In genomic region chr16:85707528-85708095, GRCh38 we compare ENCODE assay signal across 22 cellular contexts. TPM values are rescaled to one million over a fixed set of nuclear protein-coding genes. Genes with fewer than 3 reads are reported as not detected.
A peak's percentile ranks its signal among the peaks of the same experiment; 100 is the strongest.
DNase-seq lines count a peak whose midpoint lies in the region; ATAC-seq and TF ChIP-seq lines count a peak whose summit lies in the region.
"Had no signal": no experiment of that assay in that cellular context is flagged by ENCODE, and none has a peak within 500 bp of the region (broad histone marks: within the 10 kb centered on the region; RNA-seq: fewer than 3 reads in every experiment).

No MANE protein-coding gene starts in this region.

- DNase-seq in DMS79 treated with DMSO at 0.1 percent for 48 hours (lab: John Stamatoyannopoulos, UW): peak; percentile 29
- DNase-seq in DMS79 (lab: John Stamatoyannopoulos, UW): no peak
- peak; percentile 51 for DNase-seq in NCI-H2107 (lab: John Stamatoyannopoulos, UW)
- peak; percentile 94 to 98 for DNase-seq in T47D (ENCODE audit: low read depth in 1 of 2, low spot score in 1 of 2)
- DNase-seq in prostate gland (ENCODE audit: low spot score): peak; percentile 29
- no peak for DNase-seq in NCI-H1048 (lab: John Stamatoyannopoulos, UW)
- DNase-seq: 8988T; activated CD4-positive, alpha-beta T cell treated with anti-CD3 and anti-CD28 coated beads for 48 hours; activated T-cell treated with anti-CD3 and anti-CD28 coated beads, Interleukin-2, amount 50 U/mL, for 4 hours; dermis blood vessel endothelial cell; esophagus squamous epithelium; mesenchymal stem cell; NCI-H1092 treated with DMSO at 0.1 percent for 48 hours; NCI-H2171 treated with DMSO at 0.1 percent for 48 hours; SHP77 treated with DMSO at 0.1 percent for 48 hours; stimulated activated CD4-positive, alpha-beta T cell treated with anti-CD3 and anti-CD28 coated beads, Interleukin-15, amount 100 ng/mL, for 24 hours; stimulated activated naive B cell treated with anti-CD40 and anti-IgM and Interleukin-4, amounts not matched to agents 10 μg/mL and 1 μg/mL and 100 μg/mL, for 72 hours had no signal

- no peaks in the 10 kb centered on the region for H3K36me3 ChIP-seq in prostate gland
- H3K36me3 ChIP-seq: vagina had no signal

- no peak for TF ChIP-seq POLR2A in prostate gland (IDR thresholded peaks at IDR 0.05)

- H3K27me3 ChIP-seq in prostate gland (replicated peaks; ENCODE audit: insufficient read depth): no peaks in the 10 kb centered on the region
- H3K27me3 ChIP-seq: esophagus squamous epithelium, vagina had no signal

- peaks cover 3% of the 10 kb centered on the region for H3K4me1 ChIP-seq in prostate gland (replicated peaks)
- H3K4me1 ChIP-seq: vagina had no signal

- H3K4me3 ChIP-seq in prostate gland: no peak overlapping the region
- H3K4me3 ChIP-seq: esophagus squamous epithelium, vagina had no signal

- ATAC-seq in HG03378 (IDR thresholded peaks at IDR 0.05; ENCODE audit: unreplicated experiment) (no peak), HG02588 (IDR thresholded peaks at IDR 0.05; ENCODE audit: unreplicated experiment) (no peak)
- ATAC-seq: activated T-cell treated with anti-CD3 and anti-CD28 coated beads, Interleukin-2, amount 50 U/mL, for 4 hours; sciatic nerve; stimulated activated naive B cell treated with anti-CD40 and anti-IgM and Interleukin-4, amounts not matched to agents 10 μg/mL and 1 μg/mL and 100 μg/mL, for 72 hours had no signal

- H3K27ac ChIP-seq in prostate gland: no peak overlapping the region
- H3K27ac ChIP-seq: esophagus squamous epithelium, vagina, VCaP had no signal

- in situ Hi-C loops in T47D (cut with HindIII; ENCODE audit: low pct_unique_long_range_greater_than_20kb, low sequenced_read_pairs): no loop called here

- TF ChIP-seq CTCF in prostate gland (IDR thresholded peaks at IDR 0.05): no peak

- WGBS in prostate gland: 48% methylated on average over 16 of the region's 16 CpGs

- intact Hi-C loops in prostate gland (cut with DNase I): no loop called here

- H3K9me3 ChIP-seq in prostate gland: no peaks in the 10 kb centered on the region
- H3K9me3 ChIP-seq: vagina had no signal

RNA-seq across cellular contexts. Expression of gene GINS2, which starts 18.9 kb away (rescaled TPM):
- 1 to 10 TPM; 4.5 to 6.2 TPM for total RNA-seq in prostate gland

RNA-seq across cellular contexts. Expression of gene C16orf74, which starts 43.3 kb away (rescaled TPM):
- total RNA-seq in prostate gland: 10 to 100 TPM; 17.4 to 19.3 TPM

Comparison
In these comparisons a context has a peak if more than half of its experiments do, and no peak if none do; other contexts are left out.
1. DNase-seq: peak in DMS79 treated with DMSO at 0.1 percent for 48 hours (single experiment), NCI-H2107 (single experiment), T47D (2 of 2) and prostate gland (single experiment); none in DMS79 (single experiment) and NCI-H1048 (single experiment).